Comparison of ENCODE assay signal across 20 cellular contexts in genomic region chr15:74830868-74831267, GRCh38. TPM values are rescaled to one million over a fixed set of nuclear protein-coding genes. Genes with fewer than 3 reads are reported as not detected.
DNase-seq lines count a peak whose midpoint lies in the region; TF ChIP-seq lines count a peak whose summit lies in the region.
"Had no signal": no experiment of that assay in that cellular context is flagged by ENCODE, and none has a peak within 500 bp of the region (broad histone marks: within the 10 kb centered on the region; RNA-seq: fewer than 3 reads in every experiment).

No MANE protein-coding gene starts in this region.

- H3K4me3 ChIP-seq in dorsolateral prefrontal cortex, result no peak overlapping the region
- H3K4me3 ChIP-seq: breast epithelium, pancreas, suprapubic skin had no signal

- H3K9me3 Mint-ChIP-seq in activated naive CD4-positive, alpha-beta T cell treated with anti-CD3 and anti-CD28 coated beads, Interleukin-2, amount 10 ng/mL, durations not matched to agents 7 days and 5 days, result no peaks in the 10 kb centered on the region
- H3K9me3 Mint-ChIP-seq: activated naive CD4-positive, alpha-beta T cell treated with anti-CD3 and anti-CD28 coated beads for 36 hours; effector memory CD8-positive, alpha-beta T cell; immature natural killer cell had no signal

- peaks cover 9% of the 10 kb centered on the region for H3K36me3 Mint-ChIP-seq in activated naive CD4-positive, alpha-beta T cell treated with anti-CD3 and anti-CD28 coated beads, Interleukin-2, amount 10 ng/mL, durations not matched to agents 7 days and 5 days
- H3K36me3 Mint-ChIP-seq: immature natural killer cell had no signal

- CTCF ChIA-PET in activated naive CD4-positive, alpha-beta T cell treated with anti-CD3 and anti-CD28 coated beads, Interleukin-2, amount 10 ng/mL, durations not matched to agents 7 days and 5 days (lab: Charles Lee), result interaction anchor here (0.8 to 1.0 kb wide), 2 partner anchors 69 to 71 kb away, joined by 3 read pairs; no protein-coding TSS in a partner anchor

- H3K27ac ChIP-seq in dorsolateral prefrontal cortex (peak overlapping the region in 45 of 59 donors; percentile 2 to 79 (median 57)), temporal lobe (ENCODE audit: low read depth, low read length) (peak overlapping the region; percentile 38)
- H3K27ac ChIP-seq: breast epithelium, pancreas, RWPE1, suprapubic skin had no signal

- H3K27ac Mint-ChIP-seq in activated naive CD4-positive, alpha-beta T cell treated with anti-CD3 and anti-CD28 coated beads, Interleukin-2, amount 10 ng/mL, durations not matched to agents 7 days and 5 days, result no peak overlapping the region
- H3K27ac Mint-ChIP-seq: activated naive CD4-positive, alpha-beta T cell treated with anti-CD3 and anti-CD28 coated beads for 36 hours; effector memory CD8-positive, alpha-beta T cell; immature natural killer cell had no signal

- peaks cover 44% of the 10 kb centered on the region for H3K27me3 Mint-ChIP-seq in activated naive CD4-positive, alpha-beta T cell treated with anti-CD3 and anti-CD28 coated beads, Interleukin-2, amount 10 ng/mL, durations not matched to agents 7 days and 5 days

- peak in 5 of 56 donors; percentile 7 to 24 (median 10) for TF ChIP-seq CTCF in dorsolateral prefrontal cortex (IDR thresholded peaks at IDR 0.05 in 54 of 56, conservative IDR thresholded peaks at IDR 0.05 in 2 of 56; ENCODE audit: low read depth in 1 of 56, partially characterized antibody in 56 of 56)

- peaks cover 0 to 31% (median 5%) of the 10 kb centered on the region in 45 donors for H3K27me3 ChIP-seq in dorsolateral prefrontal cortex
- H3K27me3 ChIP-seq: pancreas had no signal

- peak; percentile 14 for DNase-seq in NCI-H2196 (lab: John Stamatoyannopoulos, UW; ENCODE audit: unreplicated experiment)
- DNase-seq in NCI-H2196 treated with DMSO at 0.1 percent for 48 hours (lab: John Stamatoyannopoulos, UW; ENCODE audit: unreplicated experiment), result no peak
- peak; percentile 52 to 84 (median 78) for DNase-seq in dorsolateral prefrontal cortex
- peak; percentile 62 for DNase-seq in midbrain (lab: John Stamatoyannopoulos, UW)
- no peak for DNase-seq in GF-D8 (lab: John Stamatoyannopoulos, UW)
- DNase-seq in NCI-H345 treated with DMSO at 0.1 percent for 48 hours (lab: John Stamatoyannopoulos, UW; ENCODE audit: unreplicated experiment), result no peak
- no peak for DNase-seq in activated naive CD4-positive, alpha-beta T cell treated with anti-CD3 and anti-CD28 coated beads, Interleukin-2, amount 10 ng/mL, durations not matched to agents 7 days and 5 days
- DNase-seq: activated naive CD4-positive, alpha-beta T cell treated with anti-CD3 and anti-CD28 coated beads for 36 hours; effector memory CD8-positive, alpha-beta T cell; foreskin fibroblast; immature natural killer cell; NCI-H187; NCI-H82; pancreas; T-helper 1 cell had no signal

- intact Hi-C loops in dorsolateral prefrontal cortex (cut with DNase I), result loop anchor here in 1 of 2 donors (10.0 kb wide), 1 partner anchor 206 kb away; no protein-coding TSS in a partner anchor

- no peak overlapping the region for H3K4me3 Mint-ChIP-seq in activated naive CD4-positive, alpha-beta T cell treated with anti-CD3 and anti-CD28 coated beads, Interleukin-2, amount 10 ng/mL, durations not matched to agents 7 days and 5 days
- H3K4me3 Mint-ChIP-seq: activated naive CD4-positive, alpha-beta T cell treated with anti-CD3 and anti-CD28 coated beads for 36 hours; effector memory CD8-positive, alpha-beta T cell; immature natural killer cell had no signal

- peaks cover 2% of the 10 kb centered on the region for H3K4me1 Mint-ChIP-seq in activated naive CD4-positive, alpha-beta T cell treated with anti-CD3 and anti-CD28 coated beads, Interleukin-2, amount 10 ng/mL, durations not matched to agents 7 days and 5 days
- H3K4me1 Mint-ChIP-seq: immature natural killer cell had no signal

RNA-seq across cellular contexts. Expression of gene CPLX3, which starts 4.4 kb away (rescaled TPM):
- total RNA-seq in dorsolateral prefrontal cortex, result 10 to 100 TPM in 1 of 120 experiments, 1 to 10 TPM in 118, not detected in 1; 1.1 to 12.4 (median 3.8) TPM
- 0.49 TPM for total RNA-seq in temporal lobe
- total RNA-seq: activated naive CD4-positive, alpha-beta T cell treated with anti-CD3 and anti-CD28 coated beads for 36 hours; mononuclear cell; pancreas had no signal

RNA-seq across cellular contexts. Expression of gene ULK3, which starts 12.1 kb away (rescaled TPM):
- total RNA-seq in dorsolateral prefrontal cortex (100 to 1,000 TPM in 15 of 120 experiments, 10 to 100 TPM in 105; 55.0 to 133 (median 84.0) TPM), temporal lobe (33.7 TPM)

RNA-seq across cellular contexts. Expression of gene LMAN1L, which starts 18.2 kb away (rescaled TPM):
- total RNA-seq in dorsolateral prefrontal cortex (1 to 10 TPM in 104 of 120 experiments, under 1 TPM in 13, not detected in 3; 0.30 to 8.1 (median 2.0) TPM), temporal lobe (not detected)
- total RNA-seq: activated naive CD4-positive, alpha-beta T cell treated with anti-CD3 and anti-CD28 coated beads for 36 hours had no signal

RNA-seq across cellular contexts. Expression of gene SCAMP2, which starts 42.3 kb away (rescaled TPM):
- total RNA-seq in dorsolateral prefrontal cortex (10 to 100 TPM; 19.5 to 74.6 (median 41.4) TPM), temporal lobe (4.4 TPM)

RNA-seq across cellular contexts. Expression of gene CSK, which starts 49.0 kb away (rescaled TPM):
- total RNA-seq in dorsolateral prefrontal cortex, result 10 to 100 TPM; 28.9 to 71.0 (median 41.8) TPM
- 25.8 TPM for total RNA-seq in temporal lobe

Comparison
In these comparisons a context has a peak if more than half of its experiments do, and no peak if none do; other contexts are left out.
1. DNase-seq: peak in NCI-H2196 (single experiment), dorsolateral prefrontal cortex (10 of 10) and midbrain (single experiment); none in NCI-H2196 treated with DMSO at 0.1 percent for 48 hours (single experiment), GF-D8 (single experiment), NCI-H345 treated with DMSO at 0.1 percent for 48 hours (single experiment) and activated naive CD4-positive, alpha-beta T cell treated with anti-CD3 and anti-CD28 coated beads, Interleukin-2, amount 10 ng/mL, durations not matched to agents 7 days and 5 days (single experiment).